In genomic region chr3:159761826-159762225, GRCh38 we compare ENCODE assay signal across 11 cellular contexts.
A peak's percentile ranks its signal among the peaks of the same experiment; 100 is the strongest.
DNase-seq lines count a peak whose midpoint lies in the region; ATAC-seq and TF ChIP-seq lines count a peak whose summit lies in the region.
"Had no signal": no experiment of that assay in that cellular context is flagged by ENCODE, and none has a peak within 500 bp of the region (broad histone marks: within the 10 kb centered on the region; RNA-seq: fewer than 3 reads in every experiment).

No MANE protein-coding gene starts in this region.

- no peaks in the 10 kb centered on the region for H3F3A ChIP-seq in PC-3 (ENCODE audit: low read length, unreplicated experiment)

- no peak for DNase-seq in AG10803 (ENCODE audit: low read depth)
- DNase-seq in PC-3 = no peak
- DNase-seq in epithelial cell of prostate (ENCODE audit: low read depth, low spot score) = no peak
- no peak for DNase-seq in progenitor cell of endocrine pancreas (ENCODE audit: low spot score, unreplicated experiment)
- no peak for DNase-seq in NCI-H146 treated with DMSO at 0.1 percent for 48 hours (lab: John Stamatoyannopoulos, UW; ENCODE audit: unreplicated experiment)
- DNase-seq in activated T-cell treated with anti-CD3 and anti-CD28 coated beads, Interleukin-2, amount 50 U/mL, for 1 hour = no peak
- DNase-seq: CD4-positive, alpha-beta memory T cell; KBM-7; OCI-M1 had no signal

- H3K4me2 ChIP-seq in PC-3 (ENCODE audit: low read length) = peak overlapping the region; percentile 96

- H3K4me1 ChIP-seq in PC-3 (ENCODE audit: insufficient read depth, low read length) = peaks cover 34% of the 10 kb centered on the region

- H3K9me3 Mint-ChIP-seq in progenitor cell of endocrine pancreas (ENCODE audit: low read depth) = peaks cover 2% of the 10 kb centered on the region

- no peaks in the 10 kb centered on the region for H3K9me2 ChIP-seq in PC-3 (replicated peaks; ENCODE audit: low read length)

- H3K27me3 Mint-ChIP-seq in progenitor cell of endocrine pancreas = peaks cover 34% of the 10 kb centered on the region

- H2AFZ ChIP-seq in PC-3 (ENCODE audit: low read length) = peak overlapping the region; percentile 78; the same call in 1 of the 2 replicates

- H3K4me3 ChIP-seq in AG10803 (ENCODE audit: low read length) (peak overlapping the region; percentile 85), PC-3 (ENCODE audit: low read length) (peak overlapping the region; percentile 76; the same call in 1 of the 2 replicates)

- ATAC-seq in PC-3 (no peak), HG03196 (IDR thresholded peaks at IDR 0.05; ENCODE audit: unreplicated experiment) (no peak), HG02973 (IDR thresholded peaks at IDR 0.05; ENCODE audit: unreplicated experiment) (no peak)

- TF ChIP-seq CTCF in AG10803 (conservative IDR thresholded peaks at IDR 0.05; ENCODE audit: low read length) (no peak), PC-3 (conservative IDR thresholded peaks at IDR 0.05; ENCODE audit: low read depth, low read length) (no peak), progenitor cell of endocrine pancreas (IDR thresholded peaks at IDR 0.05; ENCODE audit: unreplicated experiment) (no peak)

- peaks cover 2% of the 10 kb centered on the region for H3K36me3 Mint-ChIP-seq in progenitor cell of endocrine pancreas (ENCODE audit: insufficient read depth)
- H3K36me3 Mint-ChIP-seq: CD4-positive, alpha-beta memory T cell had no signal

- H3K4me1 Mint-ChIP-seq in progenitor cell of endocrine pancreas (ENCODE audit: low read depth) = peaks cover 16% of the 10 kb centered on the region

- intact Hi-C loops in PC-3 (cut with micrococcal nuclease) = loop anchor here (1.0 to 10.0 kb wide), 5 partner anchors 30 to 597 kb away; no protein-coding TSS in a partner anchor

- H3K36me3 ChIP-seq in PC-3 (ENCODE audit: low read depth, low read length) = no peaks in the 10 kb centered on the region

- peaks cover 18% of the 10 kb centered on the region for H3K79me2 ChIP-seq in PC-3 (ENCODE audit: low read length)

- no TSS peak for BruUV-seq in PC-3 (replicated peaks; lab: Mats Ljungman, UMichigan)

- H4K20me1 ChIP-seq in PC-3 (ENCODE audit: low read length) = peaks cover 7% of the 10 kb centered on the region

- no peaks in the 10 kb centered on the region for H3K9me3 ChIP-seq in PC-3 (ENCODE audit: low read length)

- POLR2A ChIA-PET in PC-3 (lab: Charles Lee; ENCODE audit: unreplicated experiment) = interaction anchor here (0.7 kb wide), 1 partner anchor 21 kb away, joined by 4 read pairs; no protein-coding TSS in a partner anchor

- peak overlapping the region; percentile 5 for H3K27ac Mint-ChIP-seq in progenitor cell of endocrine pancreas
- H3K27ac Mint-ChIP-seq: CD4-positive, alpha-beta memory T cell had no signal

- no peaks in the 10 kb centered on the region for H3K27me3 ChIP-seq in PC-3 (ENCODE audit: low read length)

- peak overlapping the region; percentile 84; the same call in 1 of the 2 replicates for H3K9ac ChIP-seq in PC-3 (ENCODE audit: low read length)

- CTCF ChIA-PET in PC-3 (lab: Charles Lee) = interaction anchor here (0.5 kb wide), 1 partner anchor 141 kb away, joined by 3 read pairs; no protein-coding TSS in a partner anchor

- no peak overlapping the region for H3K4me3 Mint-ChIP-seq in progenitor cell of endocrine pancreas (ENCODE audit: low read depth)

- H3K27ac ChIP-seq in PC-3 (ENCODE audit: low read length) (peak overlapping the region; percentile 90), epithelial cell of prostate (peak overlapping the region; percentile 86)
